Comparison of ENCODE assay signal across 2 cellular contexts in genomic region chr4:87092389-87093141, GRCh38.
TF ChIP-seq lines count a peak whose summit lies in the region.

No MANE protein-coding gene starts in this region.

TF ChIP-seq in IMR-90, 13 proteins besides CTCF, POLR2A, EP300 and RAD21:
- TF ChIP-seq, protein P1, sequence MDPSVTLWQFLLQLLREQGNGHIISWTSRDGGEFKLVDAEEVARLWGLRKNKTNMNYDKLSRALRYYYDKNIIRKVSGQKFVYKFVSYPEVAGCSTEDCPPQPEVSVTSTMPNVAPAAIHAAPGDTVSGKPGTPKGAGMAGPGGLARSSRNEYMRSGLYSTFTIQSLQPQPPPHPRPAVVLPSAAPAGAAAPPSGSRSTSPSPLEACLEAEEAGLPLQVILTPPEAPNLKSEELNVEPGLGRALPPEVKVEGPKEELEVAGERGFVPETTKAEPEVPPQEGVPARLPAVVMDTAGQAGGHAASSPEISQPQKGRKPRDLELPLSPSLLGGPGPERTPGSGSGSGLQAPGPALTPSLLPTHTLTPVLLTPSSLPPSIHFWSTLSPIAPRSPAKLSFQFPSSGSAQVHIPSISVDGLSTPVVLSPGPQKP (IDR thresholded peaks at IDR 0.05; ENCODE audit: borderline replicate concordance, low read depth, low read length) = no peak
- TF ChIP-seq BHLHE40 (IDR thresholded peaks at IDR 0.05; ENCODE audit: low read depth, low read length) = peak; percentile 44; the same call in 1 of the 2 replicates
- peak; percentile 91 for TF ChIP-seq CEBPB (IDR thresholded peaks at IDR 0.05; ENCODE audit: low read depth, low read length)
- peak; percentile 91 for TF ChIP-seq MAZ (IDR thresholded peaks at IDR 0.05; ENCODE audit: borderline replicate concordance, low read depth, low read length)
- no peak for TF ChIP-seq FOS (IDR thresholded peaks at IDR 0.05; ENCODE audit: low read depth, low read length)
- TF ChIP-seq NFE2L2 (IDR thresholded peaks at IDR 0.05; ENCODE audit: low read depth, low read length) = peak; percentile 69
- TF ChIP-seq MAFK (IDR thresholded peaks at IDR 0.05; ENCODE audit: low read depth, low read length) = peak; percentile 61; the same call in 1 of the 2 replicates
- no peak for TF ChIP-seq RFX5 (IDR thresholded peaks at IDR 0.05; ENCODE audit: low read depth, low read length)
- TF ChIP-seq USF2 (IDR thresholded peaks at IDR 0.05; ENCODE audit: low read depth, low read length) = no peak
- TF ChIP-seq CHD1 (IDR thresholded peaks at IDR 0.05; ENCODE audit: low read depth, low read length) = no peak
- peak; percentile 48 for TF ChIP-seq RCOR1 (IDR thresholded peaks at IDR 0.05; ENCODE audit: insufficient replicate concordance, low read length)
- no peak for TF ChIP-seq SMC3 (IDR thresholded peaks at IDR 0.05; ENCODE audit: low read depth, low read length)
- TF ChIP-seq MXI1 (IDR thresholded peaks at IDR 0.05; ENCODE audit: borderline replicate concordance, low read depth, low read length) = peak; percentile 26; the same call in 1 of the 2 replicates

TF ChIP-seq in SK-N-SH, 30 proteins besides CTCF, POLR2A, EP300 and RAD21 (continued from another document):
- TF ChIP-seq, protein P2, sequence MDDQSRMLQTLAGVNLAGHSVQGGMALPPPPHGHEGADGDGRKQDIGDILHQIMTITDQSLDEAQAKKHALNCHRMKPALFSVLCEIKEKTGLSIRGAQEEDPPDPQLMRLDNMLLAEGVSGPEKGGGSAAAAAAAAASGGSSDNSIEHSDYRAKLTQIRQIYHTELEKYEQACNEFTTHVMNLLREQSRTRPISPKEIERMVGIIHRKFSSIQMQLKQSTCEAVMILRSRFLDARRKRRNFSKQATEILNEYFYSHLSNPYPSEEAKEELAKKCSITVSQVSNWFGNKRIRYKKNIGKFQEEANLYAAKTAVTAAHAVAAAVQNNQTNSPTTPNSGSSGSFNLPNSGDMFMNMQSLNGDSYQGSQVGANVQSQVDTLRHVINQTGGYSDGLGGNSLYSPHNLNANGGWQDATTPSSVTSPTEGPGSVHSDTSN (IDR thresholded peaks at IDR 0.05) = no peak
- peak; percentile 78 for TF ChIP-seq NFIC (IDR thresholded peaks at IDR 0.05; ENCODE audit: borderline replicate concordance)
- no peak for TF ChIP-seq RXRA (IDR thresholded peaks at IDR 0.05; ENCODE audit: borderline replicate concordance, low read depth)
- no peak for TF ChIP-seq MAX (IDR thresholded peaks at IDR 0.05; ENCODE audit: low read depth)
TF ChIP-seq in SK-N-SH: peak in this region for 3.
